Comparison of ENCODE assay signal across 1 cellular context in genomic region chr9:105515811-105516413, GRCh38.
TF ChIP-seq lines count a peak whose summit lies in the region.

No MANE protein-coding gene starts in this region.

TF ChIP-seq in WTC11, 78 proteins besides CTCF, POLR2A, EP300 and RAD21 (continued from another document):
- TF ChIP-seq SMAD4 (CRISPR knock-in tag; IDR thresholded peaks at IDR 0.05) (no peak), MYBL2 (CRISPR knock-in tag; IDR thresholded peaks at IDR 0.05) (no peak), E2F4 (CRISPR knock-in tag; IDR thresholded peaks at IDR 0.05; ENCODE audit: borderline replicate concordance, low read depth) (no peak)
